Comparison of ENCODE assay signal across 8 cellular contexts in the genomic region with DNA sequence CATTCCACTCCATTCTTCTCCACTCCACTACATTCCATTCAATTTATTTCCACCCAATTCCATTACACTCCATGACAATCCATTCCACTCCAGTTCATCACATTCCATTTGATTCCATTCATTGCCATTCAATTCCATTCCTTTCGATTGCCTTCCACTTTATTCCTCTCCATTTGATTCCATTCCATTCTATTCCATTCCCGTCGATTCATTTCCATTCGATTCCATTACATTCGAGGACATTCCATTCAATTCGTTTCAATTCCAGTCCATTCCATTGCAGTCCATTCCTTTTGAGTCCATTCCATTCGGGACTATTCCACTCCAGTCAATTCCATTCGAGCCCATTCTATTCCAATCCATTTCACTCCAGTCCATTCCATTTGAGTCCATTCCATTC.
DNase-seq lines count a peak whose midpoint lies in the region; ATAC-seq, FAIRE-seq and TF ChIP-seq lines count a peak whose summit lies in the region.
"Not testable (repeated sequence)": the region's sequence is repeated elsewhere in the genome, so short reads cannot be mapped to it uniquely, and the experiment has no call there.

No MANE protein-coding gene starts in this region.

- peaks cover 100% of the 10 kb centered on the region for H3K36me3 Mint-ChIP-seq in GM23338 (ENCODE audit: low read depth)
- H3K36me3 Mint-ChIP-seq in endodermal cell (ENCODE audit: low read depth): peaks cover 73% of the 10 kb centered on the region
- H3K36me3 Mint-ChIP-seq in endothelial cell (ENCODE audit: low read depth, unreplicated experiment): peaks cover 90% of the 10 kb centered on the region

- H3K36me3 ChIP-seq in GM23338 (ENCODE audit: insufficient read depth): peaks cover 56% of the 10 kb centered on the region
- not testable (repeated sequence) for H3K36me3 ChIP-seq in HUES48 (ENCODE audit: control insufficient read depth, insufficient read depth, low read length); HUES64 (ENCODE audit: insufficient read depth, low read length); IMR-90 (ENCODE audit: control insufficient read depth, insufficient read depth, low read length); endodermal cell (ENCODE audit: control insufficient read depth, insufficient read depth, low read length); HepG2 (replicated peaks in 1 of 2; ENCODE audit: control insufficient read depth in 1 of 2, insufficient read depth in 2 of 2, low read length in 2 of 2); liver (ENCODE audit: control insufficient read depth in 4 of 4, insufficient read depth in 3 of 4, low read depth in 1 of 4, low read length in 3 of 4)

- TF ChIP-seq EP300 in HepG2 (IDR thresholded peaks at IDR 0.05; ENCODE audit: low read depth in 2 of 2, low read length in 2 of 2); HepG2 (CRISPR knock-in tag; IDR thresholded peaks at IDR 0.05; ENCODE audit: borderline replicate concordance): not testable (repeated sequence)

- H3K9me2 ChIP-seq in GM23338 (ENCODE audit: insufficient read depth): not testable (repeated sequence)

- not testable (repeated sequence) for H2AK9ac ChIP-seq in IMR-90 (replicated peaks; ENCODE audit: low read depth, low read length, poor library complexity)

- not testable (repeated sequence) for DNase-seq in GM23338 (ENCODE audit: low spot score); IMR-90; endodermal cell; endothelial cell (ENCODE audit: low spot score); HepG2 (ENCODE audit: low spot score)

- dilution Hi-C loops in IMR-90 (cut with HindIII; ENCODE audit: low sequenced_read_pairs, unreplicated experiment): not testable (repeated sequence)

- not testable (repeated sequence) for H2BK120ac ChIP-seq in IMR-90 (ENCODE audit: low read depth, low read length)

- not testable (repeated sequence) for H3K79me1 ChIP-seq in IMR-90 (ENCODE audit: low read depth in 1 of 2, low read length in 2 of 2)

- not testable (repeated sequence) for ATAC-seq in GM23338; IMR-90 (ENCODE audit: low read depth); HepG2

- BruUV-seq in IMR-90 (replicated peaks; lab: Mats Ljungman, UMichigan); HepG2 (replicated peaks; lab: Mats Ljungman, UMichigan): not testable (repeated sequence)

- not testable (repeated sequence) for H4K5ac ChIP-seq in IMR-90 (ENCODE audit: low read depth, low read length)

- not testable (repeated sequence) for H2BK15ac ChIP-seq in IMR-90 (ENCODE audit: low read depth, low read length)

- CTCF ChIA-PET in IMR-90 (lab: Yijun Ruan, JAX); HepG2 (lab: Yijun Ruan, JAX; ENCODE audit: low intra/inter-chr PET ratio, low total read pairs): not testable (repeated sequence)

- H4K20me1 ChIP-seq in GM23338 (replicated peaks; ENCODE audit: insufficient read depth); IMR-90 (ENCODE audit: insufficient read depth, low read length); HepG2 (ENCODE audit: insufficient read depth, low read length): not testable (repeated sequence)

- not testable (repeated sequence) for TF ChIP-seq RAD21 in IMR-90 (IDR thresholded peaks at IDR 0.05; ENCODE audit: low read length); HepG2 (CRISPR knock-in tag; IDR thresholded peaks at IDR 0.05); liver (IDR thresholded peaks at IDR 0.05)

- not testable (repeated sequence) for FAIRE-seq in HepG2 (lab: Jason Lieb, UNC)

- H3K9me1 ChIP-seq in IMR-90 (ENCODE audit: insufficient read depth, low read length): not testable (repeated sequence)

- not testable (repeated sequence) for H2AFZ ChIP-seq in GM23338; IMR-90 (replicated peaks; ENCODE audit: low read length, poor library complexity); HepG2 (ENCODE audit: low read length)

- H3K4me2 ChIP-seq in GM23338; IMR-90 (ENCODE audit: low read depth, low read length); HepG2 (ENCODE audit: low read depth, low read length): not testable (repeated sequence)

- POLR2A ChIA-PET in IMR-90 (lab: Charles Lee; ENCODE audit: unreplicated experiment); HepG2 (lab: Yijun Ruan, JAX): not testable (repeated sequence)

- not testable (repeated sequence) for TF ChIP-seq CTCF in GM23338 (conservative IDR thresholded peaks at IDR 0.05; ENCODE audit: low read depth in 2 of 2); IMR-90 (conservative IDR thresholded peaks at IDR 0.05; ENCODE audit: low read depth, low read length); endodermal cell (conservative IDR thresholded peaks at IDR 0.05); endothelial cell (IDR thresholded peaks at IDR 0.05; ENCODE audit: unreplicated experiment); HepG2 (CRISPR knock-in tag; IDR thresholded peaks at IDR 0.05); liver (IDR thresholded peaks at IDR 0.05; ENCODE audit: low read depth, low read length, missing input control)

- not testable (repeated sequence) for H3K18ac ChIP-seq in IMR-90 (ENCODE audit: low read depth, low read length)

- not testable (repeated sequence) for H3K4me1 Mint-ChIP-seq in GM23338; endodermal cell; endothelial cell (ENCODE audit: unreplicated experiment)

- not testable (repeated sequence) for H3K14ac ChIP-seq in IMR-90 (replicated peaks; ENCODE audit: low read depth, low read length)

- not testable (repeated sequence) for H3K27ac Mint-ChIP-seq in GM23338; endodermal cell; endothelial cell (ENCODE audit: unreplicated experiment)

- intact Hi-C loops in IMR-90 (cut with micrococcal nuclease); HepG2 (cut with micrococcal nuclease; ENCODE audit: unreplicated experiment): not testable (repeated sequence)

- not testable (repeated sequence) for H3K4me3 Mint-ChIP-seq in GM23338, endodermal cell
- H3K4me3 Mint-ChIP-seq in endothelial cell (ENCODE audit: unreplicated experiment): peak overlapping the region; percentile 1

- WGBS in HUES64: 88% methylated on average over 8 of the region's 8 CpGs
- 52 to 100% methylated on average over 5 to 8 of the region's 8 CpGs for WGBS in IMR-90 (ENCODE audit: extremely low coverage in 2 of 2, insufficient read length in 1 of 2), 2 experiments
- 80 to 84% methylated on average over 8 of the region's 8 CpGs for WGBS in endodermal cell (ENCODE audit: insufficient coverage in 1 of 2, insufficient read length in 1 of 2), 2 experiments
- WGBS in HepG2 (ENCODE audit: low lambda C conversion rate): 35% methylated on average over 8 of the region's 8 CpGs
- 64% methylated on average over 8 of the region's 8 CpGs for WGBS in liver

- peaks cover 57% of the 10 kb centered on the region for H3K27me3 Mint-ChIP-seq in GM23338 (ENCODE audit: insufficient read depth, low read depth, poor library complexity)
- H3K27me3 Mint-ChIP-seq in endodermal cell (ENCODE audit: insufficient read depth): not testable (repeated sequence)
- peaks cover 66% of the 10 kb centered on the region for H3K27me3 Mint-ChIP-seq in endothelial cell (ENCODE audit: unreplicated experiment)

- not testable (repeated sequence) for H3F3A ChIP-seq in GM23338 (replicated peaks; ENCODE audit: low read depth)

- H3K9me3 ChIP-seq in HUES48 (ENCODE audit: control insufficient read depth, insufficient read depth, low read length); HUES64 (ENCODE audit: insufficient read depth, low read depth, low read length); endodermal cell (ENCODE audit: control insufficient read depth, low read length); HepG2 (ENCODE audit: low read length): not testable (repeated sequence)
- H3K9me3 ChIP-seq in IMR-90 (ENCODE audit: control insufficient read depth, insufficient read depth, low read length): peaks cover 52% of the 10 kb centered on the region
- H3K9me3 ChIP-seq in liver (ENCODE audit: control insufficient read depth in 4 of 4, low read length in 3 of 4): peaks cover 51 to 92% (median 79%) of the 10 kb centered on the region in 4 donors

- H3K56ac ChIP-seq in IMR-90 (ENCODE audit: extremely low read depth, insufficient read depth, low read length): not testable (repeated sequence)

- H3K4me3 ChIP-seq in GM23338: peak overlapping the region; percentile 5; the same call in 1 of the 2 replicates
- H3K4me3 ChIP-seq in HUES48 (ENCODE audit: low read depth, low read length): peak overlapping the region; percentile 15; the same call in 1 of the 2 replicates
- H3K4me3 ChIP-seq in HUES64 (ENCODE audit: low read length): peak overlapping the region; percentile 6; the same call in 1 of the 2 replicates
- H3K4me3 ChIP-seq in IMR-90 (ENCODE audit: insufficient read depth, low read depth, low read length); HepG2 (replicated peaks in 1 of 3; ENCODE audit: insufficient read depth in 1 of 3, low read depth in 2 of 3, low read length in 3 of 3): not testable (repeated sequence)
- H3K4me3 ChIP-seq in endodermal cell (ENCODE audit: low read length): peak overlapping the region; percentile 34
- H3K4me3 ChIP-seq in liver (ENCODE audit: low read depth in 1 of 3, low read length in 3 of 3): peak overlapping the region in 2 of 3 donors; percentile 27 to 41

- not testable (repeated sequence) for H3K9me3 Mint-ChIP-seq in GM23338, endodermal cell
- peaks cover 100% of the 10 kb centered on the region for H3K9me3 Mint-ChIP-seq in endothelial cell (ENCODE audit: unreplicated experiment)

- H2BK5ac ChIP-seq in IMR-90 (ENCODE audit: low read depth, low read length, poor library complexity, severe bottlenecking): peak overlapping the region; percentile 57

- not testable (repeated sequence) for H3K4me1 ChIP-seq in GM23338 (ENCODE audit: insufficient read depth); HUES48 (ENCODE audit: control insufficient read depth, insufficient read depth, low read length); HUES64 (ENCODE audit: insufficient read depth, low read length); IMR-90 (ENCODE audit: control insufficient read depth, insufficient read depth, low read length); endodermal cell (ENCODE audit: control insufficient read depth, insufficient read depth, low read length); HepG2 (ENCODE audit: insufficient read depth, low read length); liver (ENCODE audit: control insufficient read depth in 4 of 4, insufficient read depth in 4 of 4, low read length in 3 of 4)

- not testable (repeated sequence) for H4K91ac ChIP-seq in IMR-90 (ENCODE audit: insufficient read depth, low read depth, low read length)

- not testable (repeated sequence) for TF ChIP-seq POLR2A in IMR-90 (IDR thresholded peaks at IDR 0.05; ENCODE audit: low read depth, low read length); HepG2 (IDR thresholded peaks at IDR 0.05; ENCODE audit: insufficient read depth in 1 of 2, low read depth in 2 of 2, low read length in 2 of 2)

- H3K27me3 ChIP-seq in GM23338 (ENCODE audit: insufficient read depth); HUES48 (ENCODE audit: control insufficient read depth, insufficient read depth, low read length); HUES64 (ENCODE audit: insufficient read depth, low read length); IMR-90 (ENCODE audit: control insufficient read depth, insufficient read depth, low read length); endodermal cell (ENCODE audit: control insufficient read depth, insufficient read depth, low read length, poor library complexity, severe bottlenecking); HepG2 (ENCODE audit: control insufficient read depth in 1 of 2, insufficient read depth in 2 of 2, low read length in 2 of 2); liver (ENCODE audit: control insufficient read depth in 4 of 4, insufficient read depth in 4 of 4, low read length in 3 of 4): not testable (repeated sequence)

- not testable (repeated sequence) for H2AK5ac ChIP-seq in IMR-90 (ENCODE audit: low read depth, low read length)

- H3K4ac ChIP-seq in IMR-90 (ENCODE audit: low read depth, low read length): not testable (repeated sequence)

- not testable (repeated sequence) for H2BK20ac ChIP-seq in IMR-90 (ENCODE audit: low read depth, low read length)

- not testable (repeated sequence) for H3K9ac ChIP-seq in HUES48 (ENCODE audit: low read depth, low read length); HUES64 (ENCODE audit: low read depth, low read length); IMR-90 (ENCODE audit: low read depth, low read length); endodermal cell (ENCODE audit: extremely low read depth, low read length, poor library complexity, severe bottlenecking); HepG2 (ENCODE audit: insufficient read depth, low read depth, low read length); liver (ENCODE audit: low read depth in 1 of 2, low read length in 2 of 2)

- in situ Hi-C loops in IMR-90 (cut with MboI; ENCODE audit: low sequenced_read_pairs); HepG2 (cut with HindIII; ENCODE audit: extremely low pct_ligation_motif_present, low pct_unique_long_range_greater_than_20kb): not testable (repeated sequence)

- not testable (repeated sequence) for H3K27ac ChIP-seq in GM23338 (ENCODE audit: low read depth); HUES48 (ENCODE audit: low read depth, low read length); HUES64 (ENCODE audit: low read depth, low read length); IMR-90 (ENCODE audit: insufficient read depth, low read length); endodermal cell (ENCODE audit: low read depth, low read length); HepG2 (ENCODE audit: extremely low read length, insufficient read depth, low read length); liver (ENCODE audit: low read depth in 1 of 2, low read length in 2 of 2)

- not testable (repeated sequence) for H3K79me2 ChIP-seq in GM23338 (replicated peaks; ENCODE audit: insufficient read depth); HepG2 (ENCODE audit: insufficient read depth, low read length)

- not testable (repeated sequence) for H4K8ac ChIP-seq in IMR-90 (ENCODE audit: low read depth in 2 of 2, low read length in 2 of 2)

- not testable (repeated sequence) for H3K23ac ChIP-seq in IMR-90 (ENCODE audit: low read depth, low read length)
